In genomic region chr5:156824800-156825199, GRCh38 we compare ENCODE assay signal across 8 cellular contexts. TPM values are rescaled to one million over a fixed set of nuclear protein-coding genes. Genes with fewer than 3 reads are reported as not detected.
DNase-seq lines count a peak whose midpoint lies in the region; ATAC-seq and TF ChIP-seq lines count a peak whose summit lies in the region.

No MANE protein-coding gene starts in this region.

- H3K36me3 ChIP-seq in HAP-1 (replicated peaks) (no peaks in the 10 kb centered on the region), SU-DHL-6 (ENCODE audit: low read length) (no peaks in the 10 kb centered on the region)

- in situ Hi-C loops in HAP-1 (cut with MboI; ENCODE audit: low sequenced_read_pairs), result loop anchor here (25.0 kb wide), 1 partner anchor 1212 kb away; no protein-coding TSS in a partner anchor

- H3K9me2 ChIP-seq in SU-DHL-6 (replicated peaks; ENCODE audit: insufficient read depth, low read length), result no peaks in the 10 kb centered on the region

- H3K9me3 ChIP-seq in HAP-1, result no peaks in the 10 kb centered on the region
- H3K9me3 ChIP-seq in SU-DHL-6 (ENCODE audit: insufficient read depth, low read length), result no peaks in the 10 kb centered on the region

- H3K4me1 ChIP-seq in HAP-1, result no peaks in the 10 kb centered on the region

- H3K4me2 ChIP-seq in SU-DHL-6 (ENCODE audit: low read depth, low read length, poor library complexity, severe bottlenecking), result peak overlapping the region; percentile 63

- no peak overlapping the region for H3K4me3 ChIP-seq in HAP-1
- no peak overlapping the region for H3K4me3 ChIP-seq in SU-DHL-6 (ENCODE audit: insufficient read depth, low read length, poor library complexity, severe bottlenecking)

- peak; percentile 38 for DNase-seq in A172 (ENCODE audit: low spot score)
- DNase-seq in HAP-1 (ENCODE audit: low spot score in 2 of 2), result peak; percentile 20 to 58
- DNase-seq in inferior parietal cortex (ENCODE audit: extremely low spot score), result peak; percentile 79
- no peak for DNase-seq in NOMO-1 treated with DMSO at 0.1 percent for 48 hours (lab: John Stamatoyannopoulos, UW; ENCODE audit: unreplicated experiment)
- DNase-seq in stimulated activated CD4-positive, alpha-beta T cell treated with anti-CD3 and anti-CD28 coated beads, Interleukin-4, amount 100 ng/mL, for 1 hour, result no peak

- H3K27ac ChIP-seq in SU-DHL-6 (ENCODE audit: low read depth, low read length), result peak overlapping the region; percentile 85; the same call in 1 of the 2 replicates

- TF ChIP-seq CTCF in SU-DHL-6 (IDR thresholded peaks at IDR 0.05; ENCODE audit: insufficient read depth, low read length, poor library complexity, severe bottlenecking), result peak; percentile 16

- H3K79me2 ChIP-seq in SU-DHL-6 (ENCODE audit: insufficient read depth, low read length), result peaks cover 11% of the 10 kb centered on the region; the same call in 1 of the 2 replicates

- H3K27me3 ChIP-seq in HAP-1 (ENCODE audit: low read depth) (no peaks in the 10 kb centered on the region), SU-DHL-6 (ENCODE audit: low read length) (no peaks in the 10 kb centered on the region)

- peaks cover 14% of the 10 kb centered on the region for H3F3A ChIP-seq in SU-DHL-6 (ENCODE audit: insufficient read depth)

- no peaks in the 10 kb centered on the region for H4K20me1 ChIP-seq in SU-DHL-6 (ENCODE audit: low read depth, low read length)

- H3K9ac ChIP-seq in SU-DHL-6 (ENCODE audit: low read length), result 0 out of 2 replicates have a peak overlapping the region, but pooled peaks have one; percentile 2

- ATAC-seq in GM21515 (IDR thresholded peaks at IDR 0.05; ENCODE audit: unreplicated experiment), result no peak
- ATAC-seq in HG02571 (IDR thresholded peaks at IDR 0.05; ENCODE audit: unreplicated experiment), result no peak

- no peak overlapping the region for H2AFZ ChIP-seq in SU-DHL-6 (ENCODE audit: low read depth, low read length, severe bottlenecking)

RNA-seq across cellular contexts. Expression of gene PPP1R2B, which starts 25.3 kb away (rescaled TPM):
- 0.05 TPM in 1 of 2 replicates, not detected in the other for total RNA-seq in A172 (2014; rRNA removed; shearing (Covaris generic))

Comparison
In these comparisons a context has a peak if more than half of its experiments do, and no peak if none do; other contexts are left out.
1. DNase-seq: peak in A172 (single experiment), HAP-1 (2 of 2) and inferior parietal cortex (single experiment); none in NOMO-1 treated with DMSO at 0.1 percent for 48 hours (single experiment) and stimulated activated CD4-positive, alpha-beta T cell treated with anti-CD3 and anti-CD28 coated beads, Interleukin-4, amount 100 ng/mL, for 1 hour (single experiment).